In genomic region chr22:18042685-18043084, GRCh38 we compare ENCODE assay signal across 2 cellular contexts.
TF ChIP-seq lines count a peak whose summit lies in the region.

No MANE protein-coding gene starts in this region.

TF ChIP-seq in IMR-90, 13 proteins besides CTCF, POLR2A, EP300 and RAD21:
- TF ChIP-seq CEBPB (IDR thresholded peaks at IDR 0.05; ENCODE audit: low read depth, low read length), result peak; percentile 60
- no peak for TF ChIP-seq MXI1 (IDR thresholded peaks at IDR 0.05; ENCODE audit: borderline replicate concordance, low read depth, low read length)

TF ChIP-seq in HepG2, 621 proteins besides CTCF, POLR2A, EP300 and RAD21:
- TF ChIP-seq ZNF354B (CRISPR knock-in tag; IDR thresholded peaks at IDR 0.05), result no peak
- TF ChIP-seq, protein P1, sequence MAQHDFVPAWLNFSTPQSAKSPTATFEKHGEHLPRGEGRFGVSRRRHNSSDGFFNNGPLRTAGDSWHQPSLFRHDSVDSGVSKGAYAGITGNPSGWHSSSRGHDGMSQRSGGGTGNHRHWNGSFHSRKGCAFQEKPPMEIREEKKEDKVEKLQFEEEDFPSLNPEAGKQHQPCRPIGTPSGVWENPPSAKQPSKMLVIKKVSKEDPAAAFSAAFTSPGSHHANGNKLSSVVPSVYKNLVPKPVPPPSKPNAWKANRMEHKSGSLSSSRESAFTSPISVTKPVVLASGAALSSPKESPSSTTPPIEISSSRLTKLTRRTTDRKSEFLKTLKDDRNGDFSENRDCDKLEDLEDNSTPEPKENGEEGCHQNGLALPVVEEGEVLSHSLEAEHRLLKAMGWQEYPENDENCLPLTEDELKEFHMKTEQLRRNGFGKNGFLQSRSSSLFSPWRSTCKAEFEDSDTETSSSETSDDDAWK (CRISPR knock-in tag; IDR thresholded peaks at IDR 0.05), result no peak
- TF ChIP-seq NKX3-1 (CRISPR knock-in tag; IDR thresholded peaks at IDR 0.05), result no peak
- TF ChIP-seq MAX (IDR thresholded peaks at IDR 0.05), result 0 out of 2 replicates have a peak, but pooled peaks have one; percentile 40
- peak; percentile 67 for TF ChIP-seq BHLHE40 (IDR thresholded peaks at IDR 0.05; ENCODE audit: low read length)
- peak; percentile 18; the same call in 1 of the 2 replicates for TF ChIP-seq RXRB (CRISPR knock-in tag; IDR thresholded peaks at IDR 0.05; ENCODE audit: borderline replicate concordance)
- peak; percentile 60 for TF ChIP-seq RARA (CRISPR knock-in tag; IDR thresholded peaks at IDR 0.05)
- TF ChIP-seq EED (CRISPR knock-in tag; IDR thresholded peaks at IDR 0.05), result no peak
- TF ChIP-seq ZNF10 (CRISPR knock-in tag; IDR thresholded peaks at IDR 0.05; ENCODE audit: borderline replicate concordance, low read depth), result no peak
- peak; percentile 86; the same call in 1 of the 2 replicates for TF ChIP-seq CEBPB (IDR thresholded peaks at IDR 0.05; ENCODE audit: borderline replicate concordance, low read depth, low read length)
- TF ChIP-seq SAP130 (CRISPR knock-in tag; IDR thresholded peaks at IDR 0.05; ENCODE audit: low read depth), result peak; percentile 24; the same call in 1 of the 2 replicates
- TF ChIP-seq ZNF687 (CRISPR knock-in tag; IDR thresholded peaks at IDR 0.05), result no peak
- TF ChIP-seq PHF8 (CRISPR knock-in tag; IDR thresholded peaks at IDR 0.05), result no peak
- no peak for TF ChIP-seq RBAK (CRISPR knock-in tag; IDR thresholded peaks at IDR 0.05)
- TF ChIP-seq ZNF850 (CRISPR knock-in tag; conservative IDR thresholded peaks at IDR 0.05), result no peak
- no peak for TF ChIP-seq ZSCAN31 (CRISPR knock-in tag; IDR thresholded peaks at IDR 0.05; ENCODE audit: low read depth)
- TF ChIP-seq ZBTB21 (CRISPR knock-in tag; IDR thresholded peaks at IDR 0.05), result no peak
- TF ChIP-seq ZNF143 (CRISPR knock-in tag; IDR thresholded peaks at IDR 0.05), result no peak
- peak; percentile 28 to 63; a peak in 3 of 4 replicates for TF ChIP-seq NR2F1 (CRISPR knock-in tag; IDR thresholded peaks at IDR 0.05)
- peak; percentile 26; the same call in 1 of the 2 replicates for TF ChIP-seq ARID5B (CRISPR knock-in tag; IDR thresholded peaks at IDR 0.05)
- no peak for TF ChIP-seq ZNF530 (CRISPR knock-in tag; IDR thresholded peaks at IDR 0.05; ENCODE audit: low read depth)
- TF ChIP-seq BCL6 (CRISPR knock-in tag; IDR thresholded peaks at IDR 0.05), result peak; percentile 31; the same call in 1 of the 2 replicates
- TF ChIP-seq HDAC2 (CRISPR knock-in tag; IDR thresholded peaks at IDR 0.05), result 0 out of 2 replicates have a peak, but pooled peaks have one; percentile 24
- peak; percentile 52; the same call in 1 of the 2 replicates for TF ChIP-seq SOX5 (CRISPR knock-in tag; IDR thresholded peaks at IDR 0.05; ENCODE audit: borderline replicate concordance)
- TF ChIP-seq SOX13 (IDR thresholded peaks at IDR 0.05), result no peak
- TF ChIP-seq SOX13 (CRISPR knock-in tag; conservative IDR thresholded peaks at IDR 0.05 in 1 of 2, IDR thresholded peaks at IDR 0.05 in 1 of 2), result peak in 1 of 2 experiments; percentile 27; a peak in 1 of 4 replicates
- TF ChIP-seq ZNF646 (CRISPR knock-in tag; IDR thresholded peaks at IDR 0.05), result 0 out of 2 replicates have a peak, but pooled peaks have one; percentile 42
- peak; percentile 52 for TF ChIP-seq NR2F6 (IDR thresholded peaks at IDR 0.05)
- TF ChIP-seq NR2F6 (CRISPR knock-in tag; IDR thresholded peaks at IDR 0.05), result peak; percentile 84
- TF ChIP-seq IRX3 (CRISPR knock-in tag; IDR thresholded peaks at IDR 0.05; ENCODE audit: borderline replicate concordance, low read depth), result no peak
- TF ChIP-seq SNAI1 (CRISPR knock-in tag; IDR thresholded peaks at IDR 0.05; ENCODE audit: borderline replicate concordance), result no peak
- TF ChIP-seq RARG (CRISPR knock-in tag; IDR thresholded peaks at IDR 0.05; ENCODE audit: low read depth), result no peak
- TF ChIP-seq CEBPG (CRISPR knock-in tag; IDR thresholded peaks at IDR 0.05), result peak; percentile 84
- TF ChIP-seq HDAC6 (IDR thresholded peaks at IDR 0.05; ENCODE audit: low read depth, low read length), result no peak
- TF ChIP-seq STAT6 (CRISPR knock-in tag; IDR thresholded peaks at IDR 0.05; ENCODE audit: borderline replicate concordance), result no peak
